Comparison of ENCODE assay signal across 8 cellular contexts in genomic region chr12:100375023-100375737, GRCh38. TPM values are rescaled to one million over a fixed set of nuclear protein-coding genes. Genes with fewer than 3 reads are reported as not detected.
DNase-seq lines count a peak whose midpoint lies in the region; ATAC-seq and TF ChIP-seq lines count a peak whose summit lies in the region.

No MANE protein-coding gene starts in this region.

- no peaks in the 10 kb centered on the region for H3K9me3 ChIP-seq in mucosa of descending colon

- H3K4me1 ChIP-seq in mucosa of descending colon (ENCODE audit: low read depth): no peaks in the 10 kb centered on the region

- peaks cover 11% of the 10 kb centered on the region for H3K27me3 Mint-ChIP-seq in activated CD4-positive, alpha-beta memory T cell treated with anti-CD3 and anti-CD28 coated beads, Interleukin-2, amount 10 ng/mL, durations not matched to agents 7 days and 5 days

- TF ChIP-seq CTCF in mucosa of descending colon (IDR thresholded peaks at IDR 0.05): no peak

- H3K27ac Mint-ChIP-seq in activated CD4-positive, alpha-beta memory T cell treated with anti-CD3 and anti-CD28 coated beads, Interleukin-2, amount 10 ng/mL, durations not matched to agents 7 days and 5 days: no peak overlapping the region

- no peaks in the 10 kb centered on the region for H3K9me3 Mint-ChIP-seq in activated CD4-positive, alpha-beta memory T cell treated with anti-CD3 and anti-CD28 coated beads, Interleukin-2, amount 10 ng/mL, durations not matched to agents 7 days and 5 days

- no peaks in the 10 kb centered on the region for H3K4me1 Mint-ChIP-seq in activated CD4-positive, alpha-beta memory T cell treated with anti-CD3 and anti-CD28 coated beads, Interleukin-2, amount 10 ng/mL, durations not matched to agents 7 days and 5 days

- POLR2A ChIA-PET in activated CD4-positive, alpha-beta memory T cell treated with anti-CD3 and anti-CD28 coated beads, Interleukin-2, amount 10 ng/mL, durations not matched to agents 7 days and 5 days (lab: Charles Lee): no interaction called here

- H3K4me3 Mint-ChIP-seq in activated CD4-positive, alpha-beta memory T cell treated with anti-CD3 and anti-CD28 coated beads, Interleukin-2, amount 10 ng/mL, durations not matched to agents 7 days and 5 days: no peak overlapping the region

- no peaks in the 10 kb centered on the region for H3K36me3 ChIP-seq in mucosa of descending colon (ENCODE audit: low read depth)

- peak; percentile 17 for DNase-seq in A172 (ENCODE audit: low spot score)
- DNase-seq in NCI-H1694 treated with DMSO at 0.1 percent for 48 hours (lab: John Stamatoyannopoulos, UW): peak; percentile 90
- DNase-seq in cerebellum (ENCODE audit: low spot score): peak; percentile 4
- peak in 2 of 3 donors; percentile 52 to 53 for DNase-seq in mucosa of descending colon
- DNase-seq in stimulated activated CD4-positive, alpha-beta T cell treated with anti-CD3 and anti-CD28 coated beads, Interleukin-1b, Interleukin-23, amount 100 ng/mL, for 48 hours: no peak
- no peak for DNase-seq in stimulated activated CD4-positive, alpha-beta T cell treated with anti-CD3 and anti-CD28 coated beads, Interleukin-12 subunit alpha, Interleukin-12 subunit beta, amount 100 ng/mL, for 4 hours
- no peak for DNase-seq in activated CD4-positive, alpha-beta memory T cell treated with anti-CD3 and anti-CD28 coated beads, Interleukin-2, amount 10 ng/mL, durations not matched to agents 7 days and 5 days

- peak; percentile 53 for ATAC-seq in mucosa of descending colon
- no peak for ATAC-seq in HG03045 (IDR thresholded peaks at IDR 0.05; ENCODE audit: unreplicated experiment)

- no peaks in the 10 kb centered on the region for H3K36me3 Mint-ChIP-seq in activated CD4-positive, alpha-beta memory T cell treated with anti-CD3 and anti-CD28 coated beads, Interleukin-2, amount 10 ng/mL, durations not matched to agents 7 days and 5 days (ENCODE audit: low read depth)

- intact Hi-C loops in mucosa of descending colon (cut with DNase I, micrococcal nuclease): no loop called here

- CTCF ChIA-PET in activated CD4-positive, alpha-beta memory T cell treated with anti-CD3 and anti-CD28 coated beads, Interleukin-2, amount 10 ng/mL, durations not matched to agents 7 days and 5 days (lab: Charles Lee): no interaction called here

- H3K4me3 ChIP-seq in mucosa of descending colon: no peak overlapping the region

RNA-seq across cellular contexts. Expression of gene SLC17A8, which starts 18.3 kb away (rescaled TPM):
- not detected in 2 replicates for total RNA-seq in A172 (2014; rRNA removed; shearing (Covaris generic))
- total RNA-seq in cerebellum (8.8 TPM), mucosa of descending colon (1 to 10 TPM; 2.6 to 3.0 (median 2.7) TPM)
- not detected for total RNA-seq in activated CD4-positive, alpha-beta memory T cell treated with anti-CD3 and anti-CD28 coated beads, Interleukin-2, amount 10 ng/mL, durations not matched to agents 7 days and 5 days

Comparison
In these comparisons a context has a peak if more than half of its experiments do, and no peak if none do; other contexts are left out.
1. DNase-seq: peak in A172 (single experiment), NCI-H1694 treated with DMSO at 0.1 percent for 48 hours (single experiment), cerebellum (single experiment) and mucosa of descending colon (2 of 3); none in stimulated activated CD4-positive, alpha-beta T cell treated with anti-CD3 and anti-CD28 coated beads, Interleukin-1b, Interleukin-23, amount 100 ng/mL, for 48 hours (single experiment), stimulated activated CD4-positive, alpha-beta T cell treated with anti-CD3 and anti-CD28 coated beads, Interleukin-12 subunit alpha, Interleukin-12 subunit beta, amount 100 ng/mL, for 4 hours (single experiment) and activated CD4-positive, alpha-beta memory T cell treated with anti-CD3 and anti-CD28 coated beads, Interleukin-2, amount 10 ng/mL, durations not matched to agents 7 days and 5 days (single experiment).